Comparison of ENCODE assay signal across 37 cellular contexts in the genomic region with DNA sequence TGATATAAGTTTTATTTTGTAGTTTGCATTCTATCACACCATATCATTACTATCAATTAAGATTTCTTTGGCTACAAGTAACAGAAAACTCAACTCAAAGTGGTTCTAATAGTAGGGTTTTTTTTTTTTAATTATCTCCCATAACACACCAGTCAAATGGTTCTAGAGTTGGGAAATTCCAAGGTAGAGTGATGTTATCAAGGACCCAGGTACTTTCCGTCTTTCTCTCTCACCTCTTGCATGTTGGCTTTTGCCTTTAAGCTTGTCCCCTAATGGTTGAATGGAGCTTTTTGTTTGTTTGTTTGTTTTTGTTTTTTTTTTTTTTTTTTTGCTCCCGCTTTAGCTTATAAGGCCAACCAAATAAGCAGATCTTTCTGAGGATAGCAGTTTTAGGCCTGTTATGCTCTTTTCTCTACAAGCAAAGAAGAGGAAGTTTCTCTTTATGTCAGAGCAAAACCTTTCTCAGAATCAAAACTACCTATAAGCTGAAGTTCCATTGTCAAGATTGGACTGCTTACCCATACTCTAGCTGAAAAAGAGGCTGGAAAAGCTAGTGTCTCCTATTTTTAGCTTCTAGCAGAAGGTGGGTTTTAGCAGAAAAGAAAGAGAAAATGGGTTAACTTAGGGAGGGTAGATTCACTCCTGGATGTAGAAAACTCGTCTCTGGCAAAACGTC.
"Had no signal": no experiment of that assay in that cellular context is flagged by ENCODE, and none has a peak within 500 bp of the region (broad histone marks: within the 10 kb centered on the region; RNA-seq: fewer than 3 reads in every experiment).

No MANE protein-coding gene starts in this region.

- H3K27ac Mint-ChIP-seq: activated B cell treated with CpG ODN at 0.5 μM for 24 hours; activated CD4-positive, alpha-beta memory T cell treated with anti-CD3 and anti-CD28 coated beads for 36 hours; activated CD4-positive, alpha-beta T cell treated with anti-CD3 and anti-CD28 coated beads, Interleukin-2, amount 10 ng/mL, durations not matched to agents 24 days and 14 days; activated CD8-positive, alpha-beta T cell treated with anti-CD3 and anti-CD28 coated beads for 36 hours; activated naive CD4-positive, alpha-beta T cell treated with anti-CD3 and anti-CD28 coated beads for 36 hours; activated naive CD4-positive, alpha-beta T cell treated with anti-CD3 and anti-CD28 coated beads, Interleukin-2, amount 50 U/mL, for 72 hours; activated naive CD8-positive, alpha-beta T cell treated with anti-CD3 and anti-CD28 coated beads for 36 hours; activated T-cell treated with anti-CD3 and anti-CD28 coated beads, Interleukin-2, amount 50 U/mL, for 72 hours; activated T-helper 1 cell treated with anti-CD3 and anti-CD28 coated beads, Interleukin-12 subunit alpha, Interleukin-12 subunit beta, Interleukin-2, Interleukin-4 antibody, amounts not matched to agents 30 ng/mL and 10 ng/mL and 1 ng/mL, durations not matched to agents 14 hours and 24 hours and 36 hours; activated T-helper 17 cell treated with anti-CD3 and anti-CD28 coated beads, Interleukin-2, amount 50 U/mL, for 72 hours; brain; T-helper 1 cell treated with Interleukin-12 subunit alpha and Interleukin-12 subunit beta and Interleukin-4 antibody, amounts not matched to agents 30 μg/mL and 1 μg/mL, for 36 hours; T-helper 2 cell treated with Interferon-gamma antibody and Interleukin-4, amounts not matched to agents 5 μg/mL and 100 μg/mL, for 36 hours had no signal

- H3K4me3 ChIP-seq: adrenal gland, cardiac muscle cell had no signal

- H3K4me1 Mint-ChIP-seq: activated B cell treated with CpG ODN at 0.5 μM for 24 hours; activated CD4-positive, alpha-beta T cell treated with anti-CD3 and anti-CD28 coated beads, Interleukin-2, amount 10 ng/mL, durations not matched to agents 24 days and 14 days; activated naive CD8-positive, alpha-beta T cell treated with anti-CD3 and anti-CD28 coated beads for 36 hours; activated T-helper 17 cell treated with anti-CD3 and anti-CD28 coated beads, Interleukin-2, amount 50 U/mL, for 72 hours; brain; central memory CD8-positive, alpha-beta T cell had no signal

- H3K27me3 ChIP-seq: adrenal gland, cardiac muscle cell had no signal

- H3K4me3 Mint-ChIP-seq: activated B cell treated with CpG ODN at 0.5 μM for 24 hours; activated CD4-positive, alpha-beta memory T cell treated with anti-CD3 and anti-CD28 coated beads for 36 hours; activated CD4-positive, alpha-beta T cell treated with anti-CD3 and anti-CD28 coated beads, Interleukin-2, amount 10 ng/mL, durations not matched to agents 24 days and 14 days; activated CD8-positive, alpha-beta T cell treated with anti-CD3 and anti-CD28 coated beads for 36 hours; activated naive CD4-positive, alpha-beta T cell treated with anti-CD3 and anti-CD28 coated beads for 36 hours; activated naive CD8-positive, alpha-beta T cell treated with anti-CD3 and anti-CD28 coated beads for 36 hours; activated T-cell treated with anti-CD3 and anti-CD28 coated beads, Interleukin-2, amount 50 U/mL, for 4 hours; activated T-cell treated with anti-CD3 and anti-CD28 coated beads, Interleukin-2, amount 50 U/mL, for 72 hours; activated T-helper 1 cell treated with anti-CD3 and anti-CD28 coated beads, Interleukin-12 subunit alpha, Interleukin-12 subunit beta, Interleukin-2, Interleukin-4 antibody, amounts not matched to agents 30 ng/mL and 10 ng/mL and 1 ng/mL, durations not matched to agents 14 hours and 24 hours and 36 hours; activated T-helper 17 cell treated with anti-CD3 and anti-CD28 coated beads, Interleukin-2, amount 50 U/mL, for 72 hours; brain; central memory CD8-positive, alpha-beta T cell; T-helper 1 cell treated with Interleukin-12 subunit alpha and Interleukin-12 subunit beta and Interleukin-4 antibody, amounts not matched to agents 30 μg/mL and 1 μg/mL, for 36 hours; T-helper 2 cell treated with Interferon-gamma antibody and Interleukin-4, amounts not matched to agents 5 μg/mL and 100 μg/mL, for 36 hours had no signal

- DNase-seq: activated B cell treated with CpG ODN at 0.5 μM for 24 hours; activated CD4-positive, alpha-beta memory T cell treated with anti-CD3 and anti-CD28 coated beads for 36 hours; activated CD4-positive, alpha-beta T cell treated with anti-CD3 and anti-CD28 coated beads for 4 hours; activated CD4-positive, alpha-beta T cell treated with anti-CD3 and anti-CD28 coated beads, Interleukin-2, amount 10 ng/mL, durations not matched to agents 24 days and 14 days; activated CD4-positive, alpha-beta T cell treated with anti-CD3 and anti-CD28 coated beads, Interleukin-2, amount 50 U/mL, for 1 hour; activated CD4-positive, alpha-beta T cell treated with anti-CD3 and anti-CD28 coated beads, Interleukin-2, amount 50 U/mL, for 4 hours; activated CD4-positive, CD25-positive, alpha-beta regulatory T cell treated with anti-CD3 and anti-CD28 coated beads, Interleukin-2, amount 50 U/mL, for 72 hours; activated CD8-positive, alpha-beta memory T cell treated with anti-CD3 and anti-CD28 coated beads, Interleukin-2, amount 50 U/mL, for 4 hours; activated CD8-positive, alpha-beta T cell treated with anti-CD3 and anti-CD28 coated beads for 36 hours; activated effector memory CD4-positive, alpha-beta T cell treated with anti-CD3 and anti-CD28 coated beads, Interleukin-2, amount 50 U/mL, for 16 hours; activated gamma-delta T cell treated with Interleukin-2 at 50 U/mL for 16 hours; activated naive CD4-positive, alpha-beta T cell; activated naive CD4-positive, alpha-beta T cell treated with anti-CD3 and anti-CD28 coated beads for 36 hours; activated naive CD4-positive, alpha-beta T cell treated with anti-CD3 and anti-CD28 coated beads, Interleukin-2, amount 50 U/mL, for 16 hours; activated naive CD8-positive, alpha-beta T cell treated with anti-CD3 and anti-CD28 coated beads for 36 hours; activated T-cell treated with anti-CD3 and anti-CD28 coated beads for 4 hours; activated T-cell treated with anti-CD3 and anti-CD28 coated beads, Interleukin-2, amount 50 U/mL, for 1 hour; activated T-cell treated with anti-CD3 and anti-CD28 coated beads, Interleukin-2, amount 50 U/mL, for 4 hours; activated T-cell treated with anti-CD3 and anti-CD28 coated beads, Interleukin-2, amount 50 U/mL, for 72 hours; adrenal gland; amniotic stem cell; aorta; caudate nucleus; cerebellar nuclear complex; T-helper 2 cell; T-helper 9 cell had no signal

- H3K27me3 Mint-ChIP-seq: activated B cell treated with CpG ODN at 0.5 μM for 24 hours; activated CD4-positive, alpha-beta memory T cell treated with anti-CD3 and anti-CD28 coated beads for 36 hours; activated CD4-positive, alpha-beta T cell treated with anti-CD3 and anti-CD28 coated beads, Interleukin-2, amount 10 ng/mL, durations not matched to agents 24 days and 14 days; activated CD8-positive, alpha-beta T cell treated with anti-CD3 and anti-CD28 coated beads for 36 hours; activated naive CD8-positive, alpha-beta T cell treated with anti-CD3 and anti-CD28 coated beads for 36 hours; activated T-helper 17 cell treated with anti-CD3 and anti-CD28 coated beads, Interleukin-2, amount 50 U/mL, for 72 hours; central memory CD8-positive, alpha-beta T cell had no signal

- H3K9me3 ChIP-seq: adrenal gland had no signal

- H3K27ac ChIP-seq: adrenal gland, cardiac muscle cell, VCaP had no signal

- H3K36me3 Mint-ChIP-seq: activated CD4-positive, alpha-beta memory T cell treated with anti-CD3 and anti-CD28 coated beads for 36 hours; brain had no signal

- ATAC-seq: activated CD8-positive, alpha-beta T cell treated with anti-CD3 and anti-CD28 coated beads for 36 hours; activated naive CD4-positive, alpha-beta T cell treated with anti-CD3 and anti-CD28 coated beads, Interleukin-2, amount 50 U/mL, for 72 hours; activated T-cell treated with anti-CD3 and anti-CD28 coated beads, Interleukin-2, amount 50 U/mL, for 4 hours; activated T-cell treated with anti-CD3 and anti-CD28 coated beads, Interleukin-2, amount 50 U/mL, for 72 hours; activated T-helper 17 cell treated with anti-CD3 and anti-CD28 coated beads, Interleukin-2, amount 50 U/mL, for 72 hours had no signal

- H3K36me3 ChIP-seq: adrenal gland, cardiac muscle cell had no signal

- FAIRE-seq: bronchial epithelial cell, TTC549 had no signal

- H3K9me3 Mint-ChIP-seq: activated B cell treated with CpG ODN at 0.5 μM for 24 hours; activated CD8-positive, alpha-beta T cell treated with anti-CD3 and anti-CD28 coated beads for 36 hours; activated T-helper 1 cell treated with anti-CD3 and anti-CD28 coated beads, Interleukin-12 subunit alpha, Interleukin-12 subunit beta, Interleukin-2, Interleukin-4 antibody, amounts not matched to agents 30 ng/mL and 10 ng/mL and 1 ng/mL, durations not matched to agents 14 hours and 24 hours and 36 hours had no signal

- H3K4me1 ChIP-seq: adrenal gland had no signal
